8 cellular contexts compared by ENCODE assay signal in the genomic region with DNA sequence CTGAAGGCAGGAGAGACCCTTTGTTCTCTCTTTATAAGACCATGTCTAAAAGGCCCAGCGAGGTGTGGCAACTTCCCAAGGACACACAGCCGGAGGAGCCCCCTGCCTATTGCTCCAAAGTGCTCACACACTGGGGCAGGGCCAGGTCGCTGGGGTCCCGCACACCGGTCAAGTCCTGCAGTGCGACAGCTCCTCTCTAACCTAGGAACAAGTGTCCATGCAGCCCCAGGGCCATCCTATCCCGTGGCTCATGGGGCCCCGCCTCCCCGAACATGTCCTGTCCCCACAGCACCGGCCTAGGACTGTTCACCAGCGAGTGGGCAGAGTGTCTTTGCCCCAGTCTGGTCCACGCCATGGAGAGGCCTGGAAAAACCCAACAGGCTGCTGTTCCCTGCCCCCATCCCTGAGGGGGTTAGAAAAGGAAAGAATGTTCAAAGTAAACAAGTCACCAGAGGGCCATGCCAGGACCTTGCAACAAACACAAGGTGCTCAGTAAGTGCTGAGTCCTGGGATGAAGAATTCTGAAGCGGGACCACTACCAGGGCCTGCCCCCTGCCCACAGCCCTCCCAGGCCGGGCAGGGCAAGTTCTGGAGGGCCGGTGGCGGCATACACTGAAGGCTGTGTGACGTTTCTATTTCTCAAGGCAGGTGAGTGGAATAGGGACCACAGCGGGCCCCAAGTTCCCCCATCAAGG. TPM values are rescaled to one million over a fixed set of nuclear protein-coding genes. Genes with fewer than 3 reads are reported as not detected.
DNase-seq lines count a peak whose midpoint lies in the region; ATAC-seq lines count a peak whose summit lies in the region.

No MANE protein-coding gene starts in this region.

- H3K4me3 Mint-ChIP-seq in memory B cell: peak overlapping the region; percentile 87

- DNase-seq in AG20443 (ENCODE audit: low spot score): peak; percentile 42
- no peak for DNase-seq in memory B cell (ENCODE audit: low spot score in 2 of 2)
- peak; percentile 59 for DNase-seq in ureter (ENCODE audit: low spot score)
- no peak for DNase-seq in stimulated activated CD4-positive, alpha-beta T cell treated with anti-CD3 and anti-CD28 coated beads, Interleukin-4, amount 100 ng/mL, for 1 hour
- DNase-seq in effector CD4-positive, alpha-beta T cell: no peak

- H3K36me3 ChIP-seq in KOPT-K1 (ENCODE audit: insufficient read depth, low read length): no peaks in the 10 kb centered on the region

- H3K27ac Mint-ChIP-seq in memory B cell: peak overlapping the region; percentile 99

- H3K36me3 Mint-ChIP-seq in memory B cell: no peaks in the 10 kb centered on the region

- no peak for ATAC-seq in memory B cell (ENCODE audit: low read depth)
- ATAC-seq in GM18858 (IDR thresholded peaks at IDR 0.05; ENCODE audit: unreplicated experiment): no peak

- no peaks in the 10 kb centered on the region for H3K27me3 Mint-ChIP-seq in memory B cell

- H3K9me3 ChIP-seq in KOPT-K1 (ENCODE audit: insufficient read depth, low read length, poor library complexity, severe bottlenecking): no peaks in the 10 kb centered on the region

- H3K4me1 Mint-ChIP-seq in memory B cell: peaks cover 24% of the 10 kb centered on the region

- H3K9me3 Mint-ChIP-seq in memory B cell: no peaks in the 10 kb centered on the region

- H3K27ac ChIP-seq in KOPT-K1 (ENCODE audit: low read depth, low read length, poor library complexity, severe bottlenecking) (peak overlapping the region; percentile 53), cingulate gyrus (ENCODE audit: low read depth, low read length) (peak overlapping the region; percentile 89)

RNA-seq across cellular contexts. Expression of gene NINJ1, which starts 1.0 kb away (rescaled TPM):
- total RNA-seq in ureter: 32.1 TPM

RNA-seq across cellular contexts. Expression of gene CARD19, which starts 37.1 kb away (rescaled TPM):
- 31.3 TPM for total RNA-seq in ureter

RNA-seq across cellular contexts. Expression of gene WNK2, which starts 50.8 kb away (rescaled TPM):
- 40.0 TPM for total RNA-seq in ureter

Comparison
In these comparisons a context has a peak if more than half of its experiments do, and no peak if none do; other contexts are left out.
1. DNase-seq: peak in AG20443 (single experiment) and ureter (single experiment); none in memory B cell (0 of 2), stimulated activated CD4-positive, alpha-beta T cell treated with anti-CD3 and anti-CD28 coated beads, Interleukin-4, amount 100 ng/mL, for 1 hour (single experiment) and effector CD4-positive, alpha-beta T cell (single experiment).